ENCODE assay signal across 8 cellular contexts in the genomic region with DNA sequence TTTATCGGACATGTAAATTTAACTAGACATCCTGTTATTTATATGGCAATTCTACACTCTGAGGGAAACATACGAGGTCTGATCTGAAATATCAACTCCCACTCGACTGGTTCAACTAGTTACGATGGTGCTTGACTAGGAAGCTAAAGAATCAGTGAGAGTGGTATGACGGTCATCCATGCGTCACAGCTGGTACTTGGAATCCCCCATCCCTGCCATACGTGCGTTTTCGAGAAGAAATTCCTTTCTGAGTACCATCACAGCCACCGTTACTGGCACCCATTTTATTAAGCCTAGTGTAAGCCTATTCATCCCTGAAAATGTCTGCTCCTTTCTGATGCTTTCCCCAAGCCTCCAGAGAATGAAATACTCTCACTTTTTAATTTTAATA. TPM values are rescaled to one million over a fixed set of nuclear protein-coding genes. Genes with fewer than 3 reads are reported as not detected.
DNase-seq lines count a peak whose midpoint lies in the region; ATAC-seq and TF ChIP-seq lines count a peak whose summit lies in the region.

No MANE protein-coding gene starts in this region.

- no peak for ATAC-seq in activated naive CD8-positive, alpha-beta T cell treated with anti-CD3 and anti-CD28 coated beads, Interleukin-2, amount 10 ng/mL, durations not matched to agents 7 days and 5 days (ENCODE audit: low read depth)
- ATAC-seq in GM18909 (IDR thresholded peaks at IDR 0.05; ENCODE audit: poor library complexity, unreplicated experiment) = no peak

- H3K4me3 ChIP-seq in iPS-11a (ENCODE audit: low read depth, low read length) (peak overlapping the region; percentile 48), spleen (peak overlapping the region; percentile 14 to 78 (median 55))

- H3K4me1 Mint-ChIP-seq in activated naive CD8-positive, alpha-beta T cell treated with anti-CD3 and anti-CD28 coated beads, Interleukin-2, amount 10 ng/mL, durations not matched to agents 7 days and 5 days = peaks cover 5% of the 10 kb centered on the region

- H3K4me3 Mint-ChIP-seq in activated naive CD8-positive, alpha-beta T cell treated with anti-CD3 and anti-CD28 coated beads, Interleukin-2, amount 10 ng/mL, durations not matched to agents 7 days and 5 days = peak overlapping the region; percentile 91

- H3K9me3 ChIP-seq in spleen = no peaks in the 10 kb centered on the region

- H3K36me3 Mint-ChIP-seq in activated naive CD8-positive, alpha-beta T cell treated with anti-CD3 and anti-CD28 coated beads, Interleukin-2, amount 10 ng/mL, durations not matched to agents 7 days and 5 days = peaks cover 2% of the 10 kb centered on the region

- H3K4me1 ChIP-seq in spleen = peaks cover 0 to 29% (median 7%) of the 10 kb centered on the region in 6 donors

- POLR2A ChIA-PET in activated naive CD8-positive, alpha-beta T cell treated with anti-CD3 and anti-CD28 coated beads, Interleukin-2, amount 10 ng/mL, durations not matched to agents 7 days and 5 days (lab: Charles Lee) = interaction anchor here (0.9 kb wide), 1 partner anchor 1601 kb away, joined by 3 read pairs; the partner anchor contains the start of genes OFD1 and TRAPPC2

- TF ChIP-seq POLR2A in spleen (IDR thresholded peaks at IDR 0.05) = no peak

- peak overlapping the region; percentile 96 for H3K27ac Mint-ChIP-seq in activated naive CD8-positive, alpha-beta T cell treated with anti-CD3 and anti-CD28 coated beads, Interleukin-2, amount 10 ng/mL, durations not matched to agents 7 days and 5 days

- H3K36me3 ChIP-seq in spleen = peaks cover 0 to 9% (median 5%) of the 10 kb centered on the region in 6 donors

- H3K9me3 Mint-ChIP-seq in activated naive CD8-positive, alpha-beta T cell treated with anti-CD3 and anti-CD28 coated beads, Interleukin-2, amount 10 ng/mL, durations not matched to agents 7 days and 5 days = no peaks in the 10 kb centered on the region

- no peaks in the 10 kb centered on the region for H3K27me3 Mint-ChIP-seq in activated naive CD8-positive, alpha-beta T cell treated with anti-CD3 and anti-CD28 coated beads, Interleukin-2, amount 10 ng/mL, durations not matched to agents 7 days and 5 days

- peaks cover 0 to 12% (median 0%) of the 10 kb centered on the region in 7 donors for H3K27me3 ChIP-seq in spleen (replicated peaks in 1 of 7)

- WGBS in spleen, 5 donors = 0 to 52% (median 0%) methylated on average over 5 to 10 of the region's 10 CpGs

- H3K27ac ChIP-seq in spleen = peak overlapping the region in 7 of 8 donors; percentile 32 to 91 (median 88)

- intact Hi-C loops in spleen (cut with DNase I; ENCODE audit: low total_unique reads) = no loop called here

- no peak for TF ChIP-seq CTCF in spleen (IDR thresholded peaks at IDR 0.05 in 8 of 11, conservative IDR thresholded peaks at IDR 0.05 in 3 of 11)

- DNase-seq in activated gamma-delta T cell treated with Interleukin-2 at 50 U/mL for 16 hours (peak; percentile 14), activated gamma-delta T cell (lab: John Stamatoyannopoulos, UW) (no peak), OCI-M1 (lab: John Stamatoyannopoulos, UW) (peak; percentile 22), spleen (no peak), NCI-H2081 (lab: John Stamatoyannopoulos, UW) (no peak)
- DNase-seq in activated naive CD8-positive, alpha-beta T cell treated with anti-CD3 and anti-CD28 coated beads, Interleukin-2, amount 10 ng/mL, durations not matched to agents 7 days and 5 days = no peak

RNA-seq across cellular contexts. Expression of gene PIGA, which starts 0.7 kb away (rescaled TPM):
- 10 to 100 TPM; 21.6 to 22.2 TPM for total RNA-seq in activated naive CD8-positive, alpha-beta T cell treated with anti-CD3 and anti-CD28 coated beads, Interleukin-2, amount 10 ng/mL, durations not matched to agents 7 days and 5 days
- 10 to 100 TPM; 10.8 to 17.2 (median 13.4) TPM for total RNA-seq in spleen
- 1 to 10 TPM; 4.9 to 7.0 (median 5.6) TPM for polyA plus RNA-seq in spleen

RNA-seq across cellular contexts. Expression of gene ASB11, which starts 20.6 kb away (rescaled TPM):
- total RNA-seq in activated naive CD8-positive, alpha-beta T cell treated with anti-CD3 and anti-CD28 coated beads, Interleukin-2, amount 10 ng/mL, durations not matched to agents 7 days and 5 days = not detected
- total RNA-seq in spleen = not detected
- not detected for polyA plus RNA-seq in spleen

RNA-seq across cellular contexts. Expression of gene VEGFD, which starts 48.2 kb away (rescaled TPM):
- not detected for total RNA-seq in activated naive CD8-positive, alpha-beta T cell treated with anti-CD3 and anti-CD28 coated beads, Interleukin-2, amount 10 ng/mL, durations not matched to agents 7 days and 5 days
- total RNA-seq in spleen = 1 to 10 TPM in 5 of 7 donors, under 1 TPM in 2; 0.52 to 4.4 (median 1.1) TPM
- polyA plus RNA-seq in spleen = 1 to 10 TPM in 1 of 3 donors, under 1 TPM in 2; 0.71 to 1.6 (median 0.91) TPM

Comparison
In these comparisons a context has a peak if more than half of its experiments do, and no peak if none do; other contexts are left out.
1. DNase-seq: peak in activated gamma-delta T cell treated with Interleukin-2 at 50 U/mL for 16 hours (single experiment) and OCI-M1 (single experiment); none in activated gamma-delta T cell (single experiment), activated naive CD8-positive, alpha-beta T cell treated with anti-CD3 and anti-CD28 coated beads, Interleukin-2, amount 10 ng/mL, durations not matched to agents 7 days and 5 days (single experiment), spleen (single experiment) and NCI-H2081 (0 of 2).